ENCODE assay signal across 18 cellular contexts in the genomic region with DNA sequence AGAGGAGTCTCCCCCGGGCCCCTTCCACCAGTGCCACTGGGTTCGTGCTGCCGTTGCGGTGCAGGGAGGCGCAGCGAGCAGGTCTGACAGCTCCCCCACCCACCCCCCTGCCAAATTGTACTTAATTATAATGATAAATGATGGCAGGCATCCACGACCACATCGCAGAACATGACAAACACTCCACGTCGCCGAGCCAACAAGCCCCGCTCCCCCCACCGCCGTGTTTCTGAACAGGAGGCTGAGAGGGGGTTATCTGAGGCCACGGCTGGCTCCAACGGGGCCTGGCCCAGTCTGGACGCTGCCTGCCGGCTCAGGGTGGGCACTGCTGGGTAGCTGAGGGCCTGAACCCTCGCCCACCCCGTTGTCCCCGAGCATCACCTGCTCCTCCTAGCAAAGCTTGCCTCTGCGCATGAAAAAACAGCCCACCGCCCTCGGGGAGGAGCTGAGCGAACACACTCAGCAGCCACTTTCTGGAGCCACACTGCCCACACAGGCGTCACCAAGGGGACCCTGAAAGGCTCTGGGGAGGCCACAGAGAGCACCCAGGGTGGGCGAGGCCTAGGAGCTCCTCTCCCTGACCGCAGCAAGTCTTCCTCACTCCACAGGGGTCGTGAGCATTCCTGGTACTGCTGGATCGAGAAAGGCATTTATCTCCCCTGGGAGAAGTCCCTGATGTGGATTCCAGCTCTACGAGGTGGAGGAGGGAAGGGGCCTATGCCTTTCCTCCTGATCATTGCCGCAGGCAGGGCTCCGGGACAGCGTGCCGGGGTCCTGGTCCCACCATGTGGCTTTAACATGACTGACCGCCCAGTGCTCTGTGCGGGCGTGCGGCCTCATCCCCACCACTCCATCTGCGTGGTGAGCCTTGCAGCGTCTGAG. TPM values are rescaled to one million over a fixed set of nuclear protein-coding genes. Genes with fewer than 3 reads are reported as not detected.
"Had no signal": no experiment of that assay in that cellular context is flagged by ENCODE, and none has a peak within 500 bp of the region (broad histone marks: within the 10 kb centered on the region; RNA-seq: fewer than 3 reads in every experiment).

No MANE protein-coding gene starts in this region.

- ATAC-seq: activated CD8-positive, alpha-beta T cell treated with anti-CD3 and anti-CD28 coated beads for 36 hours; esophagus mucosa; naive thymus-derived CD4-positive, alpha-beta T cell; right lobe of liver had no signal

- H3K4me3 ChIP-seq: breast epithelium, dorsolateral prefrontal cortex, right lobe of liver, spleen, transverse colon had no signal

- H3K36me3 ChIP-seq: breast epithelium, right lobe of liver, spleen, transverse colon had no signal

- H3K27me3 ChIP-seq: breast epithelium, right lobe of liver, transverse colon had no signal

- H3K27ac ChIP-seq: breast epithelium, dorsolateral prefrontal cortex, right lobe of liver, spleen, transverse colon had no signal

- H3K27me3 Mint-ChIP-seq: activated CD8-positive, alpha-beta T cell treated with anti-CD3 and anti-CD28 coated beads for 36 hours had no signal

- H3K9me3 Mint-ChIP-seq: activated CD8-positive, alpha-beta T cell treated with anti-CD3 and anti-CD28 coated beads for 36 hours; activated naive CD8-positive, alpha-beta T cell treated with anti-CD3 and anti-CD28 coated beads, Interleukin-2, amount 10 ng/mL, durations not matched to agents 7 days and 5 days had no signal

- H3K4me3 Mint-ChIP-seq: activated CD8-positive, alpha-beta T cell treated with anti-CD3 and anti-CD28 coated beads for 36 hours; activated naive CD8-positive, alpha-beta T cell treated with anti-CD3 and anti-CD28 coated beads, Interleukin-2, amount 10 ng/mL, durations not matched to agents 7 days and 5 days; naive thymus-derived CD4-positive, alpha-beta T cell had no signal

- H3K4me1 ChIP-seq: right lobe of liver, transverse colon had no signal

- DNase-seq: activated CD8-positive, alpha-beta memory T cell treated with anti-CD3 and anti-CD28 coated beads, Interleukin-2, amount 50 U/mL, for 4 hours; activated CD8-positive, alpha-beta T cell treated with anti-CD3 and anti-CD28 coated beads for 36 hours; activated naive CD8-positive, alpha-beta T cell treated with anti-CD3 and anti-CD28 coated beads, Interleukin-2, amount 10 ng/mL, durations not matched to agents 7 days and 5 days; aorta; dorsolateral prefrontal cortex; hypothalamus; naive thymus-derived CD4-positive, alpha-beta T cell; posterior cingulate gyrus; right lobe of liver; spleen; stimulated activated naive CD4-positive, alpha-beta T cell; substantia nigra; T1000; transverse colon had no signal

- H3K36me3 Mint-ChIP-seq: activated naive CD8-positive, alpha-beta T cell treated with anti-CD3 and anti-CD28 coated beads, Interleukin-2, amount 10 ng/mL, durations not matched to agents 7 days and 5 days; naive thymus-derived CD4-positive, alpha-beta T cell had no signal

- H3K27ac Mint-ChIP-seq: activated CD8-positive, alpha-beta T cell treated with anti-CD3 and anti-CD28 coated beads for 36 hours; activated naive CD8-positive, alpha-beta T cell treated with anti-CD3 and anti-CD28 coated beads, Interleukin-2, amount 10 ng/mL, durations not matched to agents 7 days and 5 days; naive thymus-derived CD4-positive, alpha-beta T cell had no signal

RNA-seq across cellular contexts. Expression of gene DIO3, which starts 35.4 kb away (rescaled TPM):
- total RNA-seq: activated CD8-positive, alpha-beta T cell treated with anti-CD3 and anti-CD28 coated beads for 36 hours; activated naive CD8-positive, alpha-beta T cell treated with anti-CD3 and anti-CD28 coated beads, Interleukin-2, amount 10 ng/mL, durations not matched to agents 7 days and 5 days; lung microvascular endothelial cell; mononuclear cell; naive thymus-derived CD4-positive, alpha-beta T cell had no signal
- polyA plus RNA-seq: naive thymus-derived CD4-positive, alpha-beta T cell had no signal
